ENCODE assay signal across 9 cellular contexts in genomic region chr6:13355043-13355945, GRCh38. TPM values are rescaled to one million over a fixed set of nuclear protein-coding genes. Genes with fewer than 3 reads are reported as not detected.
A peak's percentile ranks its signal among the peaks of the same experiment; 100 is the strongest.
DNase-seq lines count a peak whose midpoint lies in the region; ATAC-seq and TF ChIP-seq lines count a peak whose summit lies in the region.
"Had no signal": no experiment of that assay in that cellular context is flagged by ENCODE, and none has a peak within 500 bp of the region (broad histone marks: within the 10 kb centered on the region; RNA-seq: fewer than 3 reads in every experiment).

No MANE protein-coding gene starts in this region.

- peak overlapping the region; percentile 97 for H3K27ac Mint-ChIP-seq in activated CD4-positive, alpha-beta memory T cell treated with anti-CD3 and anti-CD28 coated beads for 36 hours

- no peaks in the 10 kb centered on the region for H3K36me3 Mint-ChIP-seq in activated CD4-positive, alpha-beta memory T cell treated with anti-CD3 and anti-CD28 coated beads for 36 hours

- DNase-seq in HS-5 (ENCODE audit: low read depth) (peak; percentile 86), glomerular visceral epithelial cell (ENCODE audit: extremely low spot score) (peak; percentile 92), GM13977 (ENCODE audit: low spot score) (no peak), NCI-H2107 (lab: John Stamatoyannopoulos, UW) (no peak)
- peak; percentile 52 for DNase-seq in activated CD4-positive, alpha-beta memory T cell treated with anti-CD3 and anti-CD28 coated beads for 36 hours
- DNase-seq in stimulated activated naive CD8-positive, alpha-beta T cell treated with anti-CD3 and anti-CD28 coated beads, Interleukin-15, Interleukin-2, amounts not matched to agents 100 U/mL and 50 U/mL, for 24 hours, result no peak

- no peak overlapping the region for H3K4me3 ChIP-seq in BLaER1
- H3K4me3 ChIP-seq: lung had no signal

- intact Hi-C loops in activated CD4-positive, alpha-beta memory T cell treated with anti-CD3 and anti-CD28 coated beads for 36 hours (cut with micrococcal nuclease), result loop anchor here (1.0 to 10.0 kb wide), 4 partner anchors 14 to 1568 kb away; no protein-coding TSS in a partner anchor

- TF ChIP-seq CTCF in GM13977 (IDR thresholded peaks at IDR 0.05; ENCODE audit: extremely low read depth, insufficient read depth, missing control alignments), result no peak

- H3K27me3 ChIP-seq in BLaER1, result no peaks in the 10 kb centered on the region

- no peaks in the 10 kb centered on the region for H3K27me3 Mint-ChIP-seq in activated CD4-positive, alpha-beta memory T cell treated with anti-CD3 and anti-CD28 coated beads for 36 hours

- H3K36me3 ChIP-seq in BLaER1, result peaks cover 6% of the 10 kb centered on the region; the same call in 1 of the 2 replicates

- H4K20me1 ChIP-seq in BLaER1, result no peaks in the 10 kb centered on the region

- peak overlapping the region; percentile 74 for H3K4me2 ChIP-seq in BLaER1

- peaks cover 45% of the 10 kb centered on the region for H3K4me1 Mint-ChIP-seq in activated CD4-positive, alpha-beta memory T cell treated with anti-CD3 and anti-CD28 coated beads for 36 hours (ENCODE audit: low read depth)

- H3K9me3 ChIP-seq in BLaER1, result no peaks in the 10 kb centered on the region

- ATAC-seq in GM19397 (IDR thresholded peaks at IDR 0.05; ENCODE audit: unreplicated experiment), result peak; percentile 30
- ATAC-seq in stimulated activated naive CD8-positive, alpha-beta T cell treated with anti-CD3 and anti-CD28 coated beads, Interleukin-15, Interleukin-2, amounts not matched to agents 100 U/mL and 50 U/mL, for 24 hours, result peak; percentile 82

- H3K4me1 ChIP-seq in BLaER1, result peaks cover 52% of the 10 kb centered on the region

- CTCF ChIA-PET in activated CD4-positive, alpha-beta memory T cell treated with anti-CD3 and anti-CD28 coated beads for 36 hours (lab: Charles Lee), result interaction anchor here (0.7 to 2.4 kb wide), 8 partner anchors 23 to 260 kb away, joined by 3 to 16 read pairs (median 3); partner anchors contain the start of genes NOL7 and SIRT5

- peak overlapping the region; percentile 56 for H3K4me3 Mint-ChIP-seq in activated CD4-positive, alpha-beta memory T cell treated with anti-CD3 and anti-CD28 coated beads for 36 hours

- no peak overlapping the region for H3K27ac ChIP-seq in BLaER1

- no peaks in the 10 kb centered on the region for H3K9me3 Mint-ChIP-seq in activated CD4-positive, alpha-beta memory T cell treated with anti-CD3 and anti-CD28 coated beads for 36 hours

- H3K9ac ChIP-seq in BLaER1, result no peak overlapping the region

- POLR2A ChIA-PET in activated CD4-positive, alpha-beta memory T cell treated with anti-CD3 and anti-CD28 coated beads for 36 hours (lab: Charles Lee), result interaction anchor here (0.6 to 3.2 kb wide), 7 partner anchors 20 to 220 kb away, joined by 3 to 12 read pairs (median 3); partner anchors contain the start of genes SIRT5 and TBC1D7

- in situ Hi-C loops in GM13977 (cut with MboI; ENCODE audit: low pct_unique_long_range_greater_than_20kb, low sequenced_read_pairs, unreplicated experiment), result no loop called here

RNA-seq across cellular contexts. Expression of gene TBC1D7, which starts 27.0 kb away (rescaled TPM):
- total RNA-seq in activated CD4-positive, alpha-beta memory T cell treated with anti-CD3 and anti-CD28 coated beads for 36 hours, result 10 to 100 TPM; 20.6 to 21.7 TPM

Comparison
In these comparisons a context has a peak if more than half of its experiments do, and no peak if none do; other contexts are left out.
1. DNase-seq: peak in HS-5 (single experiment), activated CD4-positive, alpha-beta memory T cell treated with anti-CD3 and anti-CD28 coated beads for 36 hours (single experiment) and glomerular visceral epithelial cell (single experiment); none in stimulated activated naive CD8-positive, alpha-beta T cell treated with anti-CD3 and anti-CD28 coated beads, Interleukin-15, Interleukin-2, amounts not matched to agents 100 U/mL and 50 U/mL, for 24 hours (single experiment), GM13977 (single experiment) and NCI-H2107 (single experiment).